19 cellular contexts compared by ENCODE assay signal in the genomic region with DNA sequence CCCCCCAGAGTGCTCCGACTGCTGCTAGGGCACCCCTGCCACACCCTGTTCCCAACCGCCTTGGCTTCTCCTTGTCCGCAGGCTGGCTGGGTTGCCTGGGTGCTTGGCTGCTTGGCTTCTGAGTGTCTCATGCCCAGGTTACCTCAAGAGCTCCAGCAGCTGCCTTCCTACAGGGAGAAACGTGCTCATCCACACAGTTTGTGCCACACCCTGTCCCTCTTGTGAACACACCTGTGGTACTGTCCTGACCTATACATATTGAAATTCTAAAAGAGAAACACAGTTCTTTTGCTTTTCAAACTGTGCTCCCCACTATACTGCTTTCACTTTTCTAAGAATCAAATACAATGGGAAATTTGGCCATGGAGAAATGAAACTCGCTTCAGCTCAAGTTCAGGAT.
"Had no signal": no experiment of that assay in that cellular context is flagged by ENCODE, and none has a peak within 500 bp of the region (broad histone marks: within the 10 kb centered on the region; RNA-seq: fewer than 3 reads in every experiment).

No MANE protein-coding gene starts in this region.

- DNase-seq: activated CD4-positive, alpha-beta memory T cell treated with anti-CD3 and anti-CD28 coated beads for 36 hours; activated CD4-positive, alpha-beta T cell treated with anti-CD3 and anti-CD28 coated beads for 48 hours; activated effector memory CD4-positive, alpha-beta T cell treated with anti-CD3 and anti-CD28 coated beads, Interleukin-2, amount 50 U/mL, for 16 hours; activated naive CD4-positive, alpha-beta T cell treated with anti-CD3 and anti-CD28 coated beads, Interleukin-2, amount 10 ng/mL, durations not matched to agents 7 days and 5 days; amygdala; cerebellar nuclear complex; foreskin fibroblast; kidney glomerular epithelial cell; left lung; pancreas; psoas muscle; spleen; stimulated activated CD4-positive, alpha-beta T cell treated with anti-CD3 and anti-CD28 coated beads, Interleukin-4, amount 100 ng/mL, for 1 hour; stimulated activated naive CD4-positive, alpha-beta T cell treated with Interleukin-2 at 50 U/mL for 16 hours had no signal

- H3K27me3 ChIP-seq: hepatocyte, left lung, pancreas, right atrium auricular region, upper lobe of left lung had no signal

- H3K27ac ChIP-seq: coronary artery, hepatocyte, left lung, pancreas, psoas muscle, right atrium auricular region, spleen, thoracic aorta, upper lobe of left lung had no signal

- H3K4me1 ChIP-seq: left lung, pancreas, psoas muscle, upper lobe of left lung had no signal

- H3K36me3 ChIP-seq: pancreas, right atrium auricular region, spleen, upper lobe of left lung had no signal

- H3K4me2 ChIP-seq: hepatocyte had no signal

- H3K4me3 ChIP-seq: coronary artery, hepatocyte, left lung, pancreas, psoas muscle, right atrium auricular region, spleen, thoracic aorta, upper lobe of left lung had no signal

- H3K9me3 ChIP-seq: left lung, pancreas, psoas muscle, right atrium auricular region, spleen, thoracic aorta, upper lobe of left lung had no signal

- H2AFZ ChIP-seq: hepatocyte had no signal
